In genomic region chr11:73875840-73876239, GRCh38 we compare ENCODE assay signal across 8 cellular contexts. TPM values are rescaled to one million over a fixed set of nuclear protein-coding genes. Genes with fewer than 3 reads are reported as not detected.
A peak's percentile ranks its signal among the peaks of the same experiment; 100 is the strongest.
DNase-seq lines count a peak whose midpoint lies in the region; ATAC-seq and TF ChIP-seq lines count a peak whose summit lies in the region.

No MANE protein-coding gene starts in this region.

- peak overlapping the region; percentile 99 for H3K4me3 Mint-ChIP-seq in glutamatergic neuron (ENCODE audit: unreplicated experiment)
- peak overlapping the region; percentile 97 for H3K4me3 Mint-ChIP-seq in stimulated activated memory B cell treated with anti-CD40 and anti-IgM and Interleukin-4, amounts not matched to agents 10 μg/mL and 1 μg/mL and 100 μg/mL, for 72 hours

- DNase-seq in NCI-H2227 (lab: John Stamatoyannopoulos, UW; ENCODE audit: unreplicated experiment): peak; percentile 24
- DNase-seq in NCI-H2227 treated with DMSO at 0.1 percent for 48 hours (lab: John Stamatoyannopoulos, UW): no peak
- no peak for DNase-seq in WERI-Rb-1
- peak; percentile 22 for DNase-seq in glutamatergic neuron
- no peak for DNase-seq in NCI-H187 treated with DMSO at 0.1 percent for 48 hours (lab: John Stamatoyannopoulos, UW)
- DNase-seq in stimulated activated CD4-positive, alpha-beta T cell treated with anti-CD3 and anti-CD28 coated beads, Interleukin-4, amount 100 ng/mL, for 4 hours: no peak

- H3K27me3 Mint-ChIP-seq in glutamatergic neuron (ENCODE audit: unreplicated experiment): peaks cover 6% of the 10 kb centered on the region
- H3K27me3 Mint-ChIP-seq in stimulated activated memory B cell treated with anti-CD40 and anti-IgM and Interleukin-4, amounts not matched to agents 10 μg/mL and 1 μg/mL and 100 μg/mL, for 72 hours: no peaks in the 10 kb centered on the region

- peaks cover 6% of the 10 kb centered on the region for H3K36me3 Mint-ChIP-seq in glutamatergic neuron (ENCODE audit: unreplicated experiment)
- H3K36me3 Mint-ChIP-seq in stimulated activated memory B cell treated with anti-CD40 and anti-IgM and Interleukin-4, amounts not matched to agents 10 μg/mL and 1 μg/mL and 100 μg/mL, for 72 hours: peaks cover 25% of the 10 kb centered on the region

- no peak for ATAC-seq in stimulated activated memory B cell treated with anti-CD40 and anti-IgM and Interleukin-4, amounts not matched to agents 10 μg/mL and 1 μg/mL and 100 μg/mL, for 72 hours
- ATAC-seq in GM18861 (IDR thresholded peaks at IDR 0.05; ENCODE audit: unreplicated experiment): no peak

- H3K27ac ChIP-seq in WERI-Rb-1: peak overlapping the region; percentile 88

- H3K27me3 ChIP-seq in WERI-Rb-1 (ENCODE audit: insufficient read depth, low read depth, severe bottlenecking): no peaks in the 10 kb centered on the region

- peak overlapping the region; percentile 94 for H3K27ac Mint-ChIP-seq in glutamatergic neuron (ENCODE audit: unreplicated experiment)
- peak overlapping the region; percentile 94 for H3K27ac Mint-ChIP-seq in stimulated activated memory B cell treated with anti-CD40 and anti-IgM and Interleukin-4, amounts not matched to agents 10 μg/mL and 1 μg/mL and 100 μg/mL, for 72 hours

- peaks cover 10% of the 10 kb centered on the region for H3K9me3 Mint-ChIP-seq in glutamatergic neuron (ENCODE audit: unreplicated experiment)
- no peaks in the 10 kb centered on the region for H3K9me3 Mint-ChIP-seq in stimulated activated memory B cell treated with anti-CD40 and anti-IgM and Interleukin-4, amounts not matched to agents 10 μg/mL and 1 μg/mL and 100 μg/mL, for 72 hours

- peaks cover 33% of the 10 kb centered on the region for H3K36me3 ChIP-seq in WERI-Rb-1

- no peak for TF ChIP-seq CTCF in WERI-Rb-1 (IDR thresholded peaks at IDR 0.05; ENCODE audit: low read depth, low read length)
- no peak for TF ChIP-seq CTCF in glutamatergic neuron (IDR thresholded peaks at IDR 0.05; ENCODE audit: partially characterized antibody, unreplicated experiment)

- peaks cover 15% of the 10 kb centered on the region for H3K4me1 Mint-ChIP-seq in glutamatergic neuron (ENCODE audit: low read depth, unreplicated experiment)
- peaks cover 29% of the 10 kb centered on the region for H3K4me1 Mint-ChIP-seq in stimulated activated memory B cell treated with anti-CD40 and anti-IgM and Interleukin-4, amounts not matched to agents 10 μg/mL and 1 μg/mL and 100 μg/mL, for 72 hours

- H3K4me3 ChIP-seq in WERI-Rb-1 (ENCODE audit: low read depth, low read length): peak overlapping the region; percentile 68

- no peaks in the 10 kb centered on the region for H3K9me3 ChIP-seq in WERI-Rb-1 (ENCODE audit: severe bottlenecking)

RNA-seq across cellular contexts. Expression of gene COA4, which starts 0.8 kb away (rescaled TPM):
- 39.7 TPM for total RNA-seq in glutamatergic neuron (ENCODE audit: unreplicated experiment)

RNA-seq across cellular contexts. Expression of gene PAAF1, which starts 1.0 kb away (rescaled TPM):
- total RNA-seq in glutamatergic neuron (ENCODE audit: unreplicated experiment): 24.6 TPM

Comparison
In these comparisons a context has a peak if more than half of its experiments do, and no peak if none do; other contexts are left out.
1. DNase-seq: peak in NCI-H2227 (single experiment) and glutamatergic neuron (single experiment); none in NCI-H2227 treated with DMSO at 0.1 percent for 48 hours (single experiment), WERI-Rb-1 (single experiment), NCI-H187 treated with DMSO at 0.1 percent for 48 hours (single experiment) and stimulated activated CD4-positive, alpha-beta T cell treated with anti-CD3 and anti-CD28 coated beads, Interleukin-4, amount 100 ng/mL, for 4 hours (0 of 2).